8 cellular contexts compared by ENCODE assay signal in the genomic region with DNA sequence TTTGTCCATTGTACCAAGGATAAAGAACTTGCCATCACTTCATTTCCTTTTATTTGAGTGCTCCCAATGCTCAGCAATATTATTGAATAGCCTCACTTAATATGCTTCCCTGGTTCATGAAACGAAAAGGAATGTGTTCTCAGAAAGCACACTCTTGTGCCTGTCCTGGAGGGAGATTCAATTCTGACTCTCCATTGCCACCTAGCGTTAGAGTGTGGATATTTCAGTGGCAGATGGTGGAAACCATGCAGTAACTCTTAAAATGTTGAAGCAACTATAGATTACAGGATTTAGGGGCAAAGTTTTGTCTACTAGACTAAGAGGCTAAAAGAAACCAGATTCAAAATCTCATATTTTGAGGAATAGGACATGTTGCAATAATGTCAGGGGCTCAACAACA. TPM values are rescaled to one million over a fixed set of nuclear protein-coding genes. Genes with fewer than 3 reads are reported as not detected.
DNase-seq lines count a peak whose midpoint lies in the region; ATAC-seq, FAIRE-seq and TF ChIP-seq lines count a peak whose summit lies in the region.

No MANE protein-coding gene starts in this region.

- no peak overlapping the region for H3K27ac ChIP-seq in right lobe of liver

- no peak for TF ChIP-seq POLR2A in right lobe of liver (IDR thresholded peaks at IDR 0.05)

- no peaks in the 10 kb centered on the region for H3K4me1 ChIP-seq in right lobe of liver

- peak; percentile 45 for DNase-seq in EL
- DNase-seq in HT-29 (ENCODE audit: low spot score): peak; percentile 84
- peak; percentile 40 for DNase-seq in SK-N-DZ (ENCODE audit: low spot score)
- DNase-seq in cerebellar cortex (ENCODE audit: low spot score): peak; percentile 52
- no peak for DNase-seq in right lobe of liver
- DNase-seq in ureter (ENCODE audit: low spot score): peak; percentile 61
- no peak for DNase-seq in OCI-M2 (lab: John Stamatoyannopoulos, UW; ENCODE audit: unreplicated experiment)

- no peaks in the 10 kb centered on the region for H3K36me3 ChIP-seq in right lobe of liver

- no peaks in the 10 kb centered on the region for H3K9me3 ChIP-seq in right lobe of liver

- TF ChIP-seq CTCF in right lobe of liver (IDR thresholded peaks at IDR 0.05): peak; percentile 84 to 86 (median 85)

- peak; percentile 76 to 84 (median 79) for ATAC-seq in right lobe of liver

- no peak overlapping the region for H3K4me3 ChIP-seq in right lobe of liver

- peaks cover 0 to 8% of the 10 kb centered on the region in 2 donors for H3K27me3 ChIP-seq in right lobe of liver

- intact Hi-C loops in right lobe of liver (cut with DNase I): no loop called here

- WGBS in right lobe of liver (ENCODE audit: insufficient coverage, low coverage, low lambda C conversion rate, missing lambda C conversion rate): 2% methylated on average over 2 of the region's 2 CpGs

- peak; percentile 95 for FAIRE-seq in A204.1 (lab: Jason Lieb, UNC)

RNA-seq across cellular contexts. Expression of a gene that starts 36.0 kb away (rescaled TPM):
- 0.08 TPM in 1 of 2 replicates, not detected in the other for total RNA-seq in HT-29 (2014; rRNA removed; shearing (Covaris generic))
- 0.16 TPM in 1 of 2 replicates, not detected in the other for polyA plus RNA-seq in SK-N-DZ (2014; cell fraction: cytosol; rRNA removed)
- polyA plus RNA-seq in SK-N-DZ (2014; cell fraction: nucleus; rRNA removed): 0.07 and 0.38 TPM in 2 replicates
- total RNA-seq in right lobe of liver (1 to 10 TPM in 3 of 6 experiments, under 1 TPM in 3; 0.64 to 1.7 (median 1.1) TPM), ureter (4.2 TPM)

RNA-seq across cellular contexts. Expression of a gene that starts 47.7 kb away (rescaled TPM):
- 101 and 103 TPM in 2 replicates for total RNA-seq in HT-29 (2014; rRNA removed; shearing (Covaris generic))
- polyA plus RNA-seq in SK-N-DZ (2014; cell fraction: cytosol; rRNA removed): 74.1 and 79.4 TPM in 2 replicates
- 120 and 130 TPM in 2 replicates for polyA plus RNA-seq in SK-N-DZ (2014; cell fraction: nucleus; rRNA removed)
- total RNA-seq in right lobe of liver (10 to 100 TPM in 5 of 6 experiments, 1 to 10 TPM in 1; 9.7 to 21.2 (median 17.7) TPM), ureter (73.8 TPM)

Comparison
In these comparisons a context has a peak if more than half of its experiments do, and no peak if none do; other contexts are left out.
1. DNase-seq: peak in EL (single experiment), HT-29 (single experiment), SK-N-DZ (single experiment), cerebellar cortex (single experiment) and ureter (single experiment); none in right lobe of liver (0 of 3) and OCI-M2 (single experiment).